ENCODE assay signal across 8 cellular contexts in genomic region chr16:970766-971581, GRCh38. TPM values are rescaled to one million over a fixed set of nuclear protein-coding genes. Genes with fewer than 3 reads are reported as not detected.
DNase-seq lines count a peak whose midpoint lies in the region; ATAC-seq, FAIRE-seq and TF ChIP-seq lines count a peak whose summit lies in the region.

LMF1 (minus strand) TSS chr16:970984; CDS start chr16:970980, 4 bp downstream.

- peak within 1 kb of the TSS; percentile 100 for H2AFZ ChIP-seq in astrocyte (ENCODE audit: low read depth, low read length)
- peak within 1 kb of the TSS; percentile 79 for H2AFZ ChIP-seq in hepatocyte

- H3K4me1 Mint-ChIP-seq in astrocyte (ENCODE audit: low read depth, unreplicated experiment), result no peaks in the 10 kb centered on the region

- peaks cover 9% of the 10 kb centered on the region for H3K36me3 Mint-ChIP-seq in astrocyte (ENCODE audit: low read depth, unreplicated experiment)

- peak within 1 kb of the TSS; percentile 93 for H3K4me2 ChIP-seq in astrocyte (ENCODE audit: low read length)
- peak within 1 kb of the TSS; percentile 97 for H3K4me2 ChIP-seq in hepatocyte

- H3K9ac ChIP-seq in astrocyte (ENCODE audit: low read length), result peak within 1 kb of the TSS; percentile 90

- peaks cover 5% of the 10 kb centered on the region for H3K4me1 ChIP-seq in astrocyte (ENCODE audit: insufficient read depth, low read length)
- H3K4me1 ChIP-seq in hepatocyte (ENCODE audit: insufficient read depth), result peaks cover 18% of the 10 kb centered on the region
- no peaks in the 10 kb centered on the region for H3K4me1 ChIP-seq in aorta (ENCODE audit: control insufficient read depth in 1 of 2, insufficient read depth in 2 of 2, low read length in 2 of 2)

- H3K27ac Mint-ChIP-seq in astrocyte (ENCODE audit: unreplicated experiment), result peak within 1 kb of the TSS; percentile 41

- peaks cover 4% of the 10 kb centered on the region for H3K9me3 ChIP-seq in astrocyte (ENCODE audit: insufficient read depth, low read depth, low read length)
- H3K9me3 ChIP-seq in hepatocyte (ENCODE audit: low read depth), result no peaks in the 10 kb centered on the region
- H3K9me3 ChIP-seq in aorta (ENCODE audit: control insufficient read depth, low read length), result no peaks in the 10 kb centered on the region

- WGBS in hepatocyte (ENCODE audit: low lambda C conversion rate, missing lambda C conversion rate), result 7% methylated on average over 56 of the region's 71 CpGs
- 8% methylated on average over 39 to 71 of the region's 71 CpGs for WGBS in aorta, 2 donors

- ATAC-seq in HG02623 (IDR thresholded peaks at IDR 0.05; ENCODE audit: unreplicated experiment), result peak; percentile 63
- ATAC-seq in aorta (ENCODE audit: low FRiP score), result peak; percentile 98

- peaks cover 11% of the 10 kb centered on the region for H4K20me1 ChIP-seq in astrocyte (ENCODE audit: insufficient read depth, low read length)
- no peaks in the 10 kb centered on the region for H4K20me1 ChIP-seq in hepatocyte (ENCODE audit: insufficient read depth, poor library complexity, severe bottlenecking)

- H3K27ac ChIP-seq in astrocyte (ENCODE audit: low read depth, low read length), result peak within 1 kb of the TSS; percentile 56
- H3K27ac ChIP-seq in hepatocyte, result peak within 1 kb of the TSS; percentile 91
- peak within 1 kb of the TSS in 1 of 2 donors; percentile 37 for H3K27ac ChIP-seq in aorta (ENCODE audit: low read depth in 1 of 2, low read length in 2 of 2)

- peaks cover 19% of the 10 kb centered on the region for H3K27me3 Mint-ChIP-seq in astrocyte (ENCODE audit: low read depth, unreplicated experiment)

- H3K4me3 Mint-ChIP-seq in astrocyte (ENCODE audit: unreplicated experiment), result peak within 1 kb of the TSS; percentile 84

- H3K36me3 ChIP-seq in astrocyte (ENCODE audit: insufficient read depth, low read length) (no peaks in the 10 kb centered on the region), hepatocyte (replicated peaks; ENCODE audit: insufficient read depth, low read depth) (no peaks in the 10 kb centered on the region), aorta (ENCODE audit: control insufficient read depth in 1 of 2, insufficient read depth in 2 of 2, low read length in 1 of 2) (no peaks in the 10 kb centered on the region)

- peaks cover 7% of the 10 kb centered on the region for H3K9me3 Mint-ChIP-seq in astrocyte (ENCODE audit: unreplicated experiment)

- no peak for FAIRE-seq in astrocyte (lab: Jason Lieb, UNC)

- intact Hi-C loops in aorta (cut with DNase I), result loop anchor here in 1 of 2 donors (10.0 kb wide), 1 partner anchor 256 kb away; the partner anchor contains the start of gene METRN

- no peaks in the 10 kb centered on the region for H3K9me2 ChIP-seq in hepatocyte (replicated peaks; ENCODE audit: insufficient read depth)

- peaks cover 21% of the 10 kb centered on the region for H3K27me3 ChIP-seq in astrocyte (ENCODE audit: insufficient read depth, low read length)
- H3K27me3 ChIP-seq in hepatocyte, result no peaks in the 10 kb centered on the region
- H3K27me3 ChIP-seq in aorta (ENCODE audit: control insufficient read depth in 1 of 2, insufficient read depth in 2 of 2, low read length in 1 of 2), result no peaks in the 10 kb centered on the region

- TF ChIP-seq CTCF in GM12875 (IDR thresholded peaks at IDR 0.05; ENCODE audit: borderline replicate concordance, insufficient read depth, low read depth, low read length) (no peak), astrocyte (IDR thresholded peaks at IDR 0.05; ENCODE audit: insufficient read depth, low read depth, low read length) (no peak), hepatocyte (IDR thresholded peaks at IDR 0.05; ENCODE audit: poor library complexity) (no peak)

- H3K79me2 ChIP-seq in astrocyte (ENCODE audit: insufficient read depth, low read length) (peaks cover 8% of the 10 kb centered on the region), hepatocyte (peaks cover 31% of the 10 kb centered on the region)

- H3K4me3 ChIP-seq in GM12875 (ENCODE audit: low read depth, low read length) (peak within 1 kb of the TSS; percentile 92), astrocyte (ENCODE audit: insufficient read depth, low read depth, low read length) (peak within 1 kb of the TSS; percentile 66), hepatocyte (peak within 1 kb of the TSS; percentile 47), aorta (ENCODE audit: low read length in 2 of 2) (peak within 1 kb of the TSS; percentile 69 to 70)

- DNase-seq in NCI-H1417 treated with DMSO at 0.1 percent for 48 hours (lab: John Stamatoyannopoulos, UW), result peak; percentile 77
- peak; percentile 89 for DNase-seq in T-helper 22 cell (ENCODE audit: low read depth)
- DNase-seq in astrocyte (ENCODE audit: low read depth), result peak; percentile 47
- peak; percentile 96 for DNase-seq in hepatocyte (ENCODE audit: low spot score)
- peak; percentile 94 for DNase-seq in retina
- peak; percentile 95 to 99 for DNase-seq in aorta

RNA-seq across cellular contexts. Expression of gene LMF1, which starts in this region (rescaled TPM):
- total RNA-seq in astrocyte (12.6 and 15.0 TPM in 2 replicates), hepatocyte (25.8 and 27.2 TPM in 2 replicates), aorta (10 to 100 TPM; 18.2 to 38.4 TPM)
- polyA plus RNA-seq in hepatocyte (29.3 and 34.3 TPM in 2 replicates), aorta (10 to 100 TPM in 1 of 2 donors, 1 to 10 TPM in 1; 8.8 to 75.0 TPM)

Comparison
In these comparisons a context has a peak if more than half of its experiments do, and no peak if none do; other contexts are left out.
1. DNase-seq: peak in every context shown above with its lines; median percentile 97 in aorta; 96 in hepatocyte; 94 in retina; 89 in T-helper 22 cell; 77 in NCI-H1417 treated with DMSO at 0.1 percent for 48 hours; 47 in astrocyte.